In the genomic region with DNA sequence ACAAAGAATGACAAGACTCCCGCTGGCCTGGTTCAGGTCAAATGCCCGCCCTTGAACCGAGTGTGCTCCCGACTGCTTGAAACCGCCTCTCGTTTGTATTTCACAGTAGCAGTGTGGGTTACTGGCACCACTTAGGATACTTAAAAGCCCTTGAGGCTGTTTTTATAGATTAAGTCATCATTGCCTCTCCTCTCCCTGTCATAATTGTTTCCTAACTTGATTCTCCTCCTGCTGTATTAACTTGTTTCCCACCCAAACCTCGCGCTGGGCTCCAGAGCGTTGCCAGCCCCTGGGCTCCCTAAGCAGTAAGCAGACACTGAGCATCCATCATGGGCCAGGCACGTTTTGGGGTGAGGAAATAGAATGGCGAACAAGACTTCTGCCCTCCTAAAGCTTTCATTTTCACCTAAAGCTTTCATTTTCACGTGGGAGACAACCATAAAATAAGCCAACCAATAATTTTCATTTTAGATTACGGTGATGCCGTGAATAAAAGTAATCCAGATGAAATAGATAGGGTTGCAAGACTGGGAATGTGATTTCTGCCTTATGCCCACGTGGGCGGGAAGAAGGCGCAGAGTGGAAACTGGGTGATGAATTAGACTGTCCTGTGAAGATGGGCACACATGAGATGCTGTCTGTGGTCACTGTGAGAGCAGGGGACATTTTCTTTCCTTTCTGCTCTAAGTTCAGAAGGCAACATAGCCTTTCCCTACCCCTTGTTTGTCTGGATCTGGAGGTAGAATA, we compare ENCODE assay signal across 11 cellular contexts.
DNase-seq lines count a peak whose midpoint lies in the region; ATAC-seq and TF ChIP-seq lines count a peak whose summit lies in the region.
"Had no signal": no experiment of that assay in that cellular context is flagged by ENCODE, and none has a peak within 500 bp of the region (broad histone marks: within the 10 kb centered on the region; RNA-seq: fewer than 3 reads in every experiment).

No MANE protein-coding gene starts in this region.

- peaks cover 25% of the 10 kb centered on the region for H4K20me1 ChIP-seq in osteoblast (ENCODE audit: insufficient read depth, low read length)

- H3K27me3 Mint-ChIP-seq in stimulated activated naive B cell treated with anti-CD40 and anti-IgM and Interleukin-4, amounts not matched to agents 10 μg/mL and 1 μg/mL and 100 μg/mL, for 72 hours, result no peaks in the 10 kb centered on the region

- peaks cover 27 to 45% of the 10 kb centered on the region in 2 donors for H3K36me3 Mint-ChIP-seq in stimulated activated naive B cell treated with anti-CD40 and anti-IgM and Interleukin-4, amounts not matched to agents 10 μg/mL and 1 μg/mL and 100 μg/mL, for 72 hours

- peaks cover 26 to 44% of the 10 kb centered on the region in 2 donors for H3K4me1 Mint-ChIP-seq in stimulated activated naive B cell treated with anti-CD40 and anti-IgM and Interleukin-4, amounts not matched to agents 10 μg/mL and 1 μg/mL and 100 μg/mL, for 72 hours

- ATAC-seq in Right ventricle myocardium superior (ENCODE audit: poor library complexity), result peak; percentile 83
- ATAC-seq in stimulated activated naive B cell treated with anti-CD40 and anti-IgM and Interleukin-4, amounts not matched to agents 10 μg/mL and 1 μg/mL and 100 μg/mL, for 72 hours (replicated peaks), result no peak

- H3K4me1 ChIP-seq in osteoblast (ENCODE audit: insufficient read depth, low read length), result peaks cover 4% of the 10 kb centered on the region

- peak; percentile 33 for DNase-seq in activated naive CD4-positive, alpha-beta T cell treated with Interleukin-2 at 50 U/mL for 16 hours
- no peak for DNase-seq in activated naive CD4-positive, alpha-beta T cell treated with anti-CD3 and anti-CD28 coated beads, Interleukin-2, amount 50 U/mL, for 16 hours
- DNase-seq in NCI-H510A (lab: John Stamatoyannopoulos, UW) (peak; percentile 52), Right ventricle myocardium superior (no peak), nucleus accumbens (lab: John Stamatoyannopoulos, UW) (no peak), epidermal melanocyte (ENCODE audit: insufficient read length, low spot score) (no peak), osteoblast (ENCODE audit: insufficient read length, low spot score, missing footprints) (no peak)
- no peak for DNase-seq in stimulated activated naive B cell treated with anti-CD40 and anti-IgM and Interleukin-4, amounts not matched to agents 10 μg/mL and 1 μg/mL and 100 μg/mL, for 72 hours
- DNase-seq: ovary; stimulated activated CD4-positive, alpha-beta T cell treated with anti-CD3 and anti-CD28 coated beads, Interleukin-4, amount 100 ng/mL, for 1 hour; testis had no signal

- no peak overlapping the region for H3K4me3 ChIP-seq in osteoblast (ENCODE audit: insufficient read depth, low read length)
- H3K4me3 ChIP-seq: ovary, testis had no signal

- peaks cover 9% of the 10 kb centered on the region for H3K36me3 ChIP-seq in osteoblast (ENCODE audit: insufficient read depth, low read length)
- H3K36me3 ChIP-seq: ovary had no signal

- peak overlapping the region; percentile 86 for H3K27ac Mint-ChIP-seq in stimulated activated naive B cell treated with anti-CD40 and anti-IgM and Interleukin-4, amounts not matched to agents 10 μg/mL and 1 μg/mL and 100 μg/mL, for 72 hours

- no peak overlapping the region for H3K4me2 ChIP-seq in osteoblast (ENCODE audit: insufficient read depth, low read length)

- H3K79me2 ChIP-seq in osteoblast (ENCODE audit: insufficient read depth, low read length), result peaks cover 70% of the 10 kb centered on the region

- no peak overlapping the region for H2AFZ ChIP-seq in osteoblast (ENCODE audit: low read length)

- H3K4me3 Mint-ChIP-seq in stimulated activated naive B cell treated with anti-CD40 and anti-IgM and Interleukin-4, amounts not matched to agents 10 μg/mL and 1 μg/mL and 100 μg/mL, for 72 hours, result no peak overlapping the region

- no peak overlapping the region for H3K27ac ChIP-seq in osteoblast (ENCODE audit: low read depth, low read length)
- H3K27ac ChIP-seq: ovary, testis had no signal

- H3K9me3 ChIP-seq in osteoblast (ENCODE audit: low read depth, low read length), result no peaks in the 10 kb centered on the region
- H3K9me3 ChIP-seq: ovary, testis had no signal

- intact Hi-C loops in Right ventricle myocardium superior (cut with DNase I), result no loop called here

- H3K9me3 Mint-ChIP-seq in stimulated activated naive B cell treated with anti-CD40 and anti-IgM and Interleukin-4, amounts not matched to agents 10 μg/mL and 1 μg/mL and 100 μg/mL, for 72 hours, result no peaks in the 10 kb centered on the region

- H3K27me3 ChIP-seq in osteoblast (ENCODE audit: insufficient read depth, low read length), result no peaks in the 10 kb centered on the region
- H3K27me3 ChIP-seq: ovary, testis had no signal

- TF ChIP-seq CTCF in osteoblast (IDR thresholded peaks at IDR 0.05; ENCODE audit: extremely low read depth, low read depth, low read length), result no peak

Comparison
In these comparisons a context has a peak if more than half of its experiments do, and no peak if none do; other contexts are left out.
1. DNase-seq: peak in activated naive CD4-positive, alpha-beta T cell treated with Interleukin-2 at 50 U/mL for 16 hours (single experiment) and NCI-H510A (single experiment); none in activated naive CD4-positive, alpha-beta T cell treated with anti-CD3 and anti-CD28 coated beads, Interleukin-2, amount 50 U/mL, for 16 hours (single experiment), Right ventricle myocardium superior (single experiment), stimulated activated naive B cell treated with anti-CD40 and anti-IgM and Interleukin-4, amounts not matched to agents 10 μg/mL and 1 μg/mL and 100 μg/mL, for 72 hours (single experiment), nucleus accumbens (0 of 56), epidermal melanocyte (single experiment) and osteoblast (single experiment).